In the genomic region with DNA sequence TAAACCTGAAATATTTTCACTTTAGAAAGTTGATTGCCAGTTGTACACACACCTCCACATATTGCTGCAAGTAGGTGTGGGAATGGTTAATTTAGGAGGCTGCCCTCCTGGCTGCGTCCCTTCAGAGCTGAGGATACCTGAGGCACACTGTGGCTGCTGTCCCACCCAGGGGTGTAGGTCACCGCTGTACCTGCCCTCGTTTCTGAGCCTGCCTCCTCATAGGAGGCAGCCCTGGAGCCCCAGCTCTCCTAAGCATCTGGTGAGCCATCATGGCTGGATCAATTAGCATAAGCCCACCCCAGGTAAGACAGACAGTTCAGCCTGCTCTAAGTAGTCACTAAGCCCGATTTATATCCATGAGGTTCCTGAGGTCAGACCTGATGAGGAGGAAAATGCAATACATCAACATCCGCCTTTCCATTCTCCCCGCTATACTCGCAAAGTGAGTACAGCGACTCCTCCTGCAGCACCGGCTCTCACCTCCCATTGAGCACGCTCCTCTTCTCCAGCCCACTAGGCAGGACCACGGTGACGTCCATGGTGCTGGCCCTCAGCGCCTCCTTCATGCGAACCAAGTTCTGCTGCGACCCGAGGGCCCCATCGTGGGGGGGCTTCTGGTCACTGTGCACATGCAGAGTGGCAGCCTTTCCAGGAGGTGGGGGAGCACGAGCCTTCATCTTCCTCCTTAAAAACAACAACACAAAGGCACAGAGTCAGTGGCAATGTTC, we compare ENCODE assay signal across 23 cellular contexts.
"Had no signal": no experiment of that assay in that cellular context is flagged by ENCODE, and none has a peak within 500 bp of the region (broad histone marks: within the 10 kb centered on the region; RNA-seq: fewer than 3 reads in every experiment).

No MANE protein-coding gene starts in this region.

- DNase-seq: activated B cell treated with CpG ODN at 0.5 μM for 24 hours; activated CD4-positive, alpha-beta T cell treated with anti-CD3 and anti-CD28 coated beads for 36 hours; activated CD4-positive, alpha-beta T cell treated with anti-CD3 and anti-CD28 coated beads, Interleukin-2, amount 50 U/mL, for 4 hours; activated effector memory CD4-positive, alpha-beta T cell treated with anti-CD3 and anti-CD28 coated beads, Interleukin-2, amount 50 U/mL, for 16 hours; activated naive CD4-positive, alpha-beta T cell treated with anti-CD3 and anti-CD28 coated beads, Interleukin-2, amount 10 ng/mL, durations not matched to agents 7 days and 5 days; activated T-cell treated with anti-CD3 and anti-CD28 coated beads for 4 hours; amygdala; colonic mucosa; dorsolateral prefrontal cortex; hypothalamus; lower lobe of right lung; mesendoderm; naive B cell; right cardiac atrium; stimulated activated CD4-positive, alpha-beta T cell treated with anti-CD3 and anti-CD28 coated beads, Interleukin-1b, Interleukin-23, amount 100 ng/mL, for 48 hours; T-helper 1 cell; T-helper 9 cell; trophoblast cell; uterus had no signal

- H3K4me1 Mint-ChIP-seq: activated B cell treated with CpG ODN at 0.5 μM for 24 hours; activated CD4-positive, alpha-beta T cell treated with anti-CD3 and anti-CD28 coated beads for 36 hours; activated naive CD4-positive, alpha-beta T cell treated with anti-CD3 and anti-CD28 coated beads, Interleukin-2, amount 10 ng/mL, durations not matched to agents 7 days and 5 days; naive B cell; neural crest cell; stimulated activated memory B cell treated with anti-CD40 and anti-IgM and Interleukin-4, amounts not matched to agents 10 μg/mL and 1 μg/mL and 100 μg/mL, for 72 hours had no signal

- H3K27me3 Mint-ChIP-seq: activated B cell treated with CpG ODN at 0.5 μM for 24 hours; activated CD4-positive, alpha-beta T cell treated with anti-CD3 and anti-CD28 coated beads for 36 hours; activated naive CD4-positive, alpha-beta T cell treated with anti-CD3 and anti-CD28 coated beads, Interleukin-2, amount 10 ng/mL, durations not matched to agents 7 days and 5 days; progenitor cell of endocrine pancreas; stimulated activated memory B cell treated with anti-CD40 and anti-IgM and Interleukin-4, amounts not matched to agents 10 μg/mL and 1 μg/mL and 100 μg/mL, for 72 hours had no signal

- H3K27ac ChIP-seq: colonic mucosa, dorsolateral prefrontal cortex, gastroesophageal sphincter, lower lobe of right lung, uterus had no signal

- H3K4me3 Mint-ChIP-seq: activated B cell treated with CpG ODN at 0.5 μM for 24 hours; activated CD4-positive, alpha-beta T cell treated with anti-CD3 and anti-CD28 coated beads for 36 hours; activated naive CD4-positive, alpha-beta T cell treated with anti-CD3 and anti-CD28 coated beads, Interleukin-2, amount 10 ng/mL, durations not matched to agents 7 days and 5 days; neural crest cell; stimulated activated memory B cell treated with anti-CD40 and anti-IgM and Interleukin-4, amounts not matched to agents 10 μg/mL and 1 μg/mL and 100 μg/mL, for 72 hours had no signal

- H3K36me3 ChIP-seq: colonic mucosa, lower lobe of right lung, uterus had no signal

- H3K36me3 Mint-ChIP-seq: activated naive CD4-positive, alpha-beta T cell treated with anti-CD3 and anti-CD28 coated beads, Interleukin-2, amount 10 ng/mL, durations not matched to agents 7 days and 5 days; naive B cell; stimulated activated memory B cell treated with anti-CD40 and anti-IgM and Interleukin-4, amounts not matched to agents 10 μg/mL and 1 μg/mL and 100 μg/mL, for 72 hours had no signal

- H3K27me3 ChIP-seq: colonic mucosa, dorsolateral prefrontal cortex, gastroesophageal sphincter, uterus had no signal

- H3K27ac Mint-ChIP-seq: activated B cell treated with CpG ODN at 0.5 μM for 24 hours; activated CD4-positive, alpha-beta T cell treated with anti-CD3 and anti-CD28 coated beads for 36 hours; activated naive CD4-positive, alpha-beta T cell treated with anti-CD3 and anti-CD28 coated beads, Interleukin-2, amount 10 ng/mL, durations not matched to agents 7 days and 5 days; naive B cell; progenitor cell of endocrine pancreas; stimulated activated memory B cell treated with anti-CD40 and anti-IgM and Interleukin-4, amounts not matched to agents 10 μg/mL and 1 μg/mL and 100 μg/mL, for 72 hours had no signal

- H3K9me3 Mint-ChIP-seq: activated B cell treated with CpG ODN at 0.5 μM for 24 hours; activated naive CD4-positive, alpha-beta T cell treated with anti-CD3 and anti-CD28 coated beads, Interleukin-2, amount 10 ng/mL, durations not matched to agents 7 days and 5 days; naive B cell; neural crest cell; stimulated activated memory B cell treated with anti-CD40 and anti-IgM and Interleukin-4, amounts not matched to agents 10 μg/mL and 1 μg/mL and 100 μg/mL, for 72 hours had no signal

- H3K9me3 ChIP-seq: colonic mucosa, gastroesophageal sphincter, lower lobe of right lung, uterus had no signal

- H3K4me1 ChIP-seq: colonic mucosa, gastroesophageal sphincter, lower lobe of right lung, uterus had no signal

- H3K4me3 ChIP-seq: colonic mucosa, dorsolateral prefrontal cortex, gastroesophageal sphincter, lower lobe of right lung, uterus had no signal
